Comparison of ENCODE assay signal across 8 cellular contexts in genomic region chr15:92521624-92522008, GRCh38.
A peak's percentile ranks its signal among the peaks of the same experiment; 100 is the strongest.
DNase-seq lines count a peak whose midpoint lies in the region; ATAC-seq and TF ChIP-seq lines count a peak whose summit lies in the region.

No MANE protein-coding gene starts in this region.

- H3K4me2 ChIP-seq in OCI-LY1 (ENCODE audit: low read length), result no peak overlapping the region

- no peak overlapping the region for H3K9ac ChIP-seq in HUES48 (ENCODE audit: low read depth, low read length)
- no peak overlapping the region for H3K9ac ChIP-seq in OCI-LY1 (ENCODE audit: low read length)

- no peaks in the 10 kb centered on the region for H3F3A ChIP-seq in OCI-LY1 (ENCODE audit: insufficient read depth, low read length)

- no peak overlapping the region for H3K4me3 Mint-ChIP-seq in activated naive CD4-positive, alpha-beta T cell treated with anti-CD3 and anti-CD28 coated beads, Interleukin-2, amount 10 ng/mL, durations not matched to agents 7 days and 5 days

- H3K4me1 ChIP-seq in HUES48 (ENCODE audit: control insufficient read depth, insufficient read depth, low read length) (0 out of 2 replicates have a peak, but pooled peaks cover 3% of the 10 kb centered on the region), OCI-LY1 (ENCODE audit: insufficient read depth, low read length, severe bottlenecking) (no peaks in the 10 kb centered on the region)

- H3K9me3 ChIP-seq in HUES48 (ENCODE audit: control insufficient read depth, insufficient read depth, low read length) (no peaks in the 10 kb centered on the region), OCI-LY1 (ENCODE audit: low read length) (no peaks in the 10 kb centered on the region)

- CTCF ChIA-PET in activated naive CD4-positive, alpha-beta T cell treated with anti-CD3 and anti-CD28 coated beads, Interleukin-2, amount 10 ng/mL, durations not matched to agents 7 days and 5 days (lab: Charles Lee), result interaction anchor here (0.7 to 4.4 kb wide), 8 partner anchors 10 to 196 kb away, joined by 3 to 37 read pairs (median 5); no protein-coding TSS in a partner anchor

- H3K36me3 ChIP-seq in HUES48 (ENCODE audit: control insufficient read depth, insufficient read depth, low read length) (no peaks in the 10 kb centered on the region), OCI-LY1 (ENCODE audit: insufficient read depth, low read length) (no peaks in the 10 kb centered on the region)

- H3K27me3 ChIP-seq in HUES48 (ENCODE audit: control insufficient read depth, insufficient read depth, low read length) (no peaks in the 10 kb centered on the region), OCI-LY1 (ENCODE audit: insufficient read depth, low read length) (no peaks in the 10 kb centered on the region)

- no peaks in the 10 kb centered on the region for H3K79me2 ChIP-seq in OCI-LY1 (ENCODE audit: insufficient read depth, low read length)

- no peaks in the 10 kb centered on the region for H3K4me1 Mint-ChIP-seq in activated naive CD4-positive, alpha-beta T cell treated with anti-CD3 and anti-CD28 coated beads, Interleukin-2, amount 10 ng/mL, durations not matched to agents 7 days and 5 days

- no peak overlapping the region for H3K27ac Mint-ChIP-seq in activated naive CD4-positive, alpha-beta T cell treated with anti-CD3 and anti-CD28 coated beads, Interleukin-2, amount 10 ng/mL, durations not matched to agents 7 days and 5 days

- peak; percentile 59 for ATAC-seq in GM21717 (IDR thresholded peaks at IDR 0.05; ENCODE audit: unreplicated experiment)

- TF ChIP-seq CTCF in OCI-LY1 (IDR thresholded peaks at IDR 0.05; ENCODE audit: low read length), result peak; percentile 55

- DNase-seq in GM04503 (ENCODE audit: low read depth), result peak; percentile 31
- DNase-seq in activated naive CD4-positive, alpha-beta T cell treated with anti-CD3 and anti-CD28 coated beads, Interleukin-2, amount 10 ng/mL, durations not matched to agents 7 days and 5 days, result peak; percentile 69
- DNase-seq in glomerular visceral epithelial cell (ENCODE audit: extremely low spot score), result peak; percentile 48
- peak; percentile 87 for DNase-seq in pons (ENCODE audit: low spot score)
- no peak for DNase-seq in T1000 (lab: John Stamatoyannopoulos, UW)

- no peaks in the 10 kb centered on the region for H3K36me3 Mint-ChIP-seq in activated naive CD4-positive, alpha-beta T cell treated with anti-CD3 and anti-CD28 coated beads, Interleukin-2, amount 10 ng/mL, durations not matched to agents 7 days and 5 days

- no peaks in the 10 kb centered on the region for H3K9me2 ChIP-seq in OCI-LY1 (ENCODE audit: low read depth, low read length)

- no peak overlapping the region for H3K4me3 ChIP-seq in HUES48 (ENCODE audit: low read depth, low read length)
- H3K4me3 ChIP-seq in OCI-LY1 (ENCODE audit: low read depth, low read length, poor library complexity, severe bottlenecking), result no peak overlapping the region

- no peak overlapping the region for H2AFZ ChIP-seq in OCI-LY1 (ENCODE audit: low read length)

- peaks cover 14% of the 10 kb centered on the region for H3K27me3 Mint-ChIP-seq in activated naive CD4-positive, alpha-beta T cell treated with anti-CD3 and anti-CD28 coated beads, Interleukin-2, amount 10 ng/mL, durations not matched to agents 7 days and 5 days

- H3K27ac ChIP-seq in HUES48 (ENCODE audit: low read depth, low read length) (peak overlapping the region; percentile 37), OCI-LY1 (ENCODE audit: low read depth, low read length, poor library complexity, severe bottlenecking) (no peak overlapping the region)

- H4K20me1 ChIP-seq in OCI-LY1 (ENCODE audit: insufficient read depth, low read length), result no peaks in the 10 kb centered on the region

- no peaks in the 10 kb centered on the region for H3K9me3 Mint-ChIP-seq in activated naive CD4-positive, alpha-beta T cell treated with anti-CD3 and anti-CD28 coated beads, Interleukin-2, amount 10 ng/mL, durations not matched to agents 7 days and 5 days
